Comparison of ENCODE assay signal across 8 cellular contexts in the genomic region with DNA sequence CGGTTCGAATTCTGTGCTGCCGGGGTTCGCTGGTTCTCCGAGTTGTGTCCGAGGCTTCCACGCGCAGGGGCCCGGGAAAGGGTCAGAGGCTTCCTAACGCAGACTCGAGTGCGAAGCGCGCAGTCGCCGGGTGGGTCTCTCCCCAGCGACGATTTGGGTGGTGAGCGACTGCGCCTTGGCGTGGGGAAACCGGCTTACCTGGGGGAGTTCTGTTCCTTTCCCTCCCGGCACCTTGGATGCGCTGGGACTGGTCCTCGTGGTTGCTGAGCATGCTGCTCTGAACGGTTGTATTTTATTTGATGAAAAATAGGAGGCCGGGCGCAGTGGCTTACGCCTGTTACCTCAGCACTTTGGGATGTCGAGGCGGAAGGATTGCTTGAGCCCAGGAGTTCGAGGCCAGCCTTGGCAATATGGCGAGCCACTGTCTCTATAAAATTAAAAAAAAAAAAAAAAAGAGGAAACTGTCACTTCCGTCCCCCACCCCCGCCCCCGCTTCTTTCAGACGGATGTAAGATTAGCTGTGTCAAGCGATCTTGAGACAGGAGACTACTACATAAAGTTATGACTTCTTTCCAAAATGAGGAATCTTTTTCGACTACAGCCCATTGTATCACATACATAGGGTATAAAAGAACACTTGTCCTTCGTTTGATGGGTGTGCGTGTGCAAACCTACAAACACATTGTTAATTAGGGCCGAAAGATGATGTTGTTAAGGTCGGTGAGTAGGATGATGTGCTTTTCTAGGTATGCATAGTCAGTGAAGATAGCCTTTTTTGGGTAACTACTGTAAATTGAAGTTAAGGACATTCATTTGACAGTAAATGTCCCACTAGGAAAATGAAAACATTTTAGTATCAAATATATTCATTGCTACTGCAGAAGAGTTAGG. TPM values are rescaled to one million over a fixed set of nuclear protein-coding genes. Genes with fewer than 3 reads are reported as not detected.
DNase-seq lines count a peak whose midpoint lies in the region; ATAC-seq and TF ChIP-seq lines count a peak whose summit lies in the region.

Gene CCDC18, plus strand, starts transcription at position 2 of the 891 bp plus-strand sequence. CDS start 2,638 bp downstream, outside the sequence.

- 2 to 4% (median 3%) methylated on average over 24 to 43 of the region's 43 CpGs for WGBS in heart left ventricle, 4 donors

- H3K4me1 Mint-ChIP-seq in activated naive CD8-positive, alpha-beta T cell treated with anti-CD3 and anti-CD28 coated beads for 36 hours, result peaks cover 33% of the 10 kb centered on the region
- H3K4me1 Mint-ChIP-seq in immature natural killer cell, result peaks cover 49 to 59% of the 10 kb centered on the region in 2 donors

- H3K36me3 Mint-ChIP-seq in activated naive CD8-positive, alpha-beta T cell treated with anti-CD3 and anti-CD28 coated beads for 36 hours, result peaks cover 42% of the 10 kb centered on the region
- H3K36me3 Mint-ChIP-seq in immature natural killer cell, result no peaks in the 10 kb centered on the region

- TF ChIP-seq CTCF in heart left ventricle (IDR thresholded peaks at IDR 0.05), result no peak

- no peaks in the 10 kb centered on the region for H3K27me3 Mint-ChIP-seq in activated naive CD8-positive, alpha-beta T cell treated with anti-CD3 and anti-CD28 coated beads for 36 hours
- peaks cover 15 to 17% (median 15%) of the 10 kb centered on the region in 3 donors for H3K27me3 Mint-ChIP-seq in immature natural killer cell (ENCODE audit: low read depth in 3 of 3)

- peaks cover 0 to 5% (median 0%) of the 10 kb centered on the region in 9 donors for H3K36me3 ChIP-seq in heart left ventricle

- ATAC-seq in heart left ventricle, result no peak
- ATAC-seq in HG02943 (IDR thresholded peaks at IDR 0.05; ENCODE audit: low read depth, unreplicated experiment), result peak; percentile 20
- no peak for ATAC-seq in GM21381 (IDR thresholded peaks at IDR 0.05; ENCODE audit: unreplicated experiment)

- no peaks in the 10 kb centered on the region for H3K27me3 ChIP-seq in heart left ventricle

- H3K4me3 ChIP-seq in heart left ventricle, result peak within 1 kb of the TSS; percentile 63 to 98 (median 76)

- H3K4me1 ChIP-seq in heart left ventricle, result peaks cover 0 to 36% (median 24%) of the 10 kb centered on the region in 12 donors

- peak within 1 kb of the TSS; percentile 99 for H3K4me3 Mint-ChIP-seq in activated naive CD8-positive, alpha-beta T cell treated with anti-CD3 and anti-CD28 coated beads for 36 hours
- peak within 1 kb of the TSS; percentile 94 to 99 (median 96) for H3K4me3 Mint-ChIP-seq in immature natural killer cell

- H3K9me3 ChIP-seq in heart left ventricle, result no peaks in the 10 kb centered on the region

- peak within 1 kb of the TSS; percentile 99 for H3K27ac Mint-ChIP-seq in activated naive CD8-positive, alpha-beta T cell treated with anti-CD3 and anti-CD28 coated beads for 36 hours
- peak within 1 kb of the TSS; percentile 96 to 100 (median 98) for H3K27ac Mint-ChIP-seq in immature natural killer cell

- TF ChIP-seq POLR2A in heart left ventricle (IDR thresholded peaks at IDR 0.05), result no peak

- intact Hi-C loops in heart left ventricle (cut with DNase I) (loop anchor here in 4 of 10 donors (1.0 to 5.0 kb wide), 3 partner anchors 102 to 166 kb away; partner anchors contain the start of genes DR1 (in 2 of the 4) and MTF2 (in 2 of the 4)), cardiac septum (cut with DNase I) (loop anchor here (1.0 to 5.0 kb wide), 2 partner anchors 102 to 666 kb away; partner anchors contain the start of gene MTF2)

- H3K27ac ChIP-seq in heart left ventricle, result peak within 1 kb of the TSS; percentile 96 to 100 (median 98)

- no peaks in the 10 kb centered on the region for H3K9me3 Mint-ChIP-seq in activated naive CD8-positive, alpha-beta T cell treated with anti-CD3 and anti-CD28 coated beads for 36 hours
- H3K9me3 Mint-ChIP-seq in immature natural killer cell, result no peaks in the 10 kb centered on the region

- DNase-seq in heart left ventricle, result peak in 1 of 5 donors; percentile 10
- no peak for DNase-seq in cardiac septum (ENCODE audit: low spot score)
- DNase-seq in activated naive CD8-positive, alpha-beta T cell treated with anti-CD3 and anti-CD28 coated beads for 36 hours, result no peak
- DNase-seq in immature natural killer cell, result no peak
- peak in 2 of 3 donors; percentile 10 to 20 for DNase-seq in stimulated activated CD4-positive, alpha-beta T cell treated with anti-CD3 and anti-CD28 coated beads, TNF-alpha, amount 100 ng/mL, for 1 hour (ENCODE audit: low read depth in 3 of 3, low spot score in 1 of 3)

TF ChIP-seq in PFSK-1, 5 proteins besides CTCF, POLR2A, EP300 and RAD21:
- peak; percentile 93; the same call in 1 of the 2 replicates for TF ChIP-seq POLR2AphosphoS5 (IDR thresholded peaks at IDR 0.05; ENCODE audit: low read depth, low read length)
- no peak for TF ChIP-seq REST (IDR thresholded peaks at IDR 0.05; ENCODE audit: insufficient read depth in 1 of 2, low read depth in 2 of 2, low read length in 2 of 2)
- TF ChIP-seq FOXP2 (optimal IDR thresholded peaks at IDR 0.05; ENCODE audit: borderline replicate concordance, extremely low read depth, extremely low read length, insufficient read depth), result no peak
- peak; percentile 65; the same call in 1 of the 2 replicates for TF ChIP-seq SIN3A (IDR thresholded peaks at IDR 0.05; ENCODE audit: borderline replicate concordance, insufficient read depth, low read length)
- no peak for TF ChIP-seq TAF1 (IDR thresholded peaks at IDR 0.05; ENCODE audit: borderline replicate concordance, insufficient read depth, low read length)

RNA-seq across cellular contexts. Expression of gene CCDC18, which starts in this region (rescaled TPM):
- total RNA-seq in heart left ventricle (1 to 10 TPM; 1.9 to 8.9 (median 4.2) TPM), cardiac septum (2.3 TPM)
- polyA plus RNA-seq in heart left ventricle (1 to 10 TPM; 1.7 to 2.5 TPM), immature natural killer cell (1 to 10 TPM; 2.8 to 6.3 (median 3.3) TPM)
- polyA plus RNA-seq in PFSK-1 (2012; ENCODE audit: insufficient read length, low read depth), result 8.3 TPM
- 10 to 100 TPM; 14.9 to 15.7 TPM for total RNA-seq in activated naive CD8-positive, alpha-beta T cell treated with anti-CD3 and anti-CD28 coated beads for 36 hours

Comparison
In these comparisons a context has a peak if more than half of its experiments do, and no peak if none do; other contexts are left out.
1. DNase-seq: peak in stimulated activated CD4-positive, alpha-beta T cell treated with anti-CD3 and anti-CD28 coated beads, TNF-alpha, amount 100 ng/mL, for 1 hour (2 of 3); none in cardiac septum (single experiment), activated naive CD8-positive, alpha-beta T cell treated with anti-CD3 and anti-CD28 coated beads for 36 hours (single experiment) and immature natural killer cell (0 of 3).